In the genomic region with DNA sequence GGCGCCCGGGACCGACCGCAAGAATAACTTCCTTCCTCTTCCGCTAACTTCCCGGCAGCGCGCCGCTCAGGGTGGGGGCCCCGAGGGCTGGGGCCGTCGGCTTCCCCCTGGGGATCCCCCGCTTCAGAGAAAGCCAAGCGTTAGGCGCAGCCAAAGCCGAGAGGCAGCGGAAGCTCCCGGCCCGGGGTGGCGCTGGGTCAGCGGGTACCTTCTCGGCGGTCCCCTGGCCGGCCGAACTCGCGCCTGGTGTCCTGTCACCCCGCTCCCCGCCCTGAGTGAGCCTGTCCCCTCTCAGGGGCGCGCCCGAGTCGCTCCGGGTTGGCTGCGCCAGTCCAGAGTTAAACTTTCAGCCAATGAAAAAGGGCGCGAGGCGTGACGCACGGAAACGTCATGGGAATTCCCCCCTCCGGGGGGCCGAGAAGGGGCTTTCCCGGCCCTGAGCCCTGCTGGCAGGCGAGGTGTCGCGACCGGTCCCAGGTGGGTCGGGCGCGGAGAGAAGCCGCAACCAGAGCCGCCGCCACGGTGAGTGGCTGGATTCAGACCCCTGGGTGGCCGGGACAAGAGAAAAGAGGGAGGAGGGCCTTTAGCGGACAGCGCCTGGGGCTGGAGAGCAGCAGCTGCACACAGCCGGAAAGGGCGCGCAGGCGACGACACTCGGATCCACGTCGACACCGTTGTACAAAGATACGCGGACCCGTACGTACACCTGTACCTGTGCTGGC, we compare ENCODE assay signal across 9 cellular contexts. TPM values are rescaled to one million over a fixed set of nuclear protein-coding genes. Genes with fewer than 3 reads are reported as not detected.
DNase-seq lines count a peak whose midpoint lies in the region; ATAC-seq, FAIRE-seq and TF ChIP-seq lines count a peak whose summit lies in the region.
"Had no signal": no experiment of that assay in that cellular context is flagged by ENCODE, and none has a peak within 500 bp of the region (broad histone marks: within the 10 kb centered on the region; RNA-seq: fewer than 3 reads in every experiment).

No MANE protein-coding gene starts in this region.

- in situ Hi-C loops in HepG2 (cut with HindIII; ENCODE audit: extremely low pct_ligation_motif_present, low pct_unique_long_range_greater_than_20kb): no loop called here

- peak overlapping the region; percentile 90 for H3K4me3 Mint-ChIP-seq in activated CD4-positive, alpha-beta T cell treated with anti-CD3 and anti-CD28 coated beads, Interleukin-2, amount 10 ng/mL, durations not matched to agents 24 days and 14 days

- DNase-seq in AG04450 (ENCODE audit: low read depth, low spot score) (peak; percentile 82), NCI-H460 (ENCODE audit: extremely low read depth, low read depth) (peak; percentile 95), cortex of kidney (lab: John Stamatoyannopoulos, UW) (peak; percentile 94), HepG2 (ENCODE audit: low spot score) (peak; percentile 85)
- DNase-seq in activated CD4-positive, alpha-beta T cell treated with anti-CD3 and anti-CD28 coated beads, Interleukin-2, amount 10 ng/mL, durations not matched to agents 24 days and 14 days: peak; percentile 100
- DNase-seq in stimulated activated CD4-positive, alpha-beta T cell treated with anti-CD3 and anti-CD28 coated beads, Interleukin-2, amount 100 ng/mL, for 48 hours: peak; percentile 97 to 98

- H3K9me3 ChIP-seq in AG04450 (ENCODE audit: control insufficient read depth, insufficient read depth, low read length) (no peaks in the 10 kb centered on the region; the same call in 1 of the 2 replicates), HepG2 (ENCODE audit: low read length) (no peaks in the 10 kb centered on the region)

- POLR2A ChIA-PET in AG04450 (lab: Yijun Ruan, JAX): interaction anchor here (0.7 to 1.0 kb wide), 2 partner anchors 82 to 164 kb away, joined by 3 read pairs; no protein-coding TSS in a partner anchor
- POLR2A ChIA-PET in HepG2 (lab: Yijun Ruan, JAX): interaction anchor here (0.6 to 2.3 kb wide), 7 partner anchors 9 to 189 kb away, joined by 3 to 12 read pairs (median 5); a partner anchor contains a TSS

- peak overlapping the region; percentile 100 for H3K27ac Mint-ChIP-seq in activated CD4-positive, alpha-beta T cell treated with anti-CD3 and anti-CD28 coated beads, Interleukin-2, amount 10 ng/mL, durations not matched to agents 24 days and 14 days

- peaks cover 41% of the 10 kb centered on the region for H3K4me1 Mint-ChIP-seq in activated CD4-positive, alpha-beta T cell treated with anti-CD3 and anti-CD28 coated beads, Interleukin-2, amount 10 ng/mL, durations not matched to agents 24 days and 14 days

- CTCF ChIA-PET in AG04450 (lab: Charles Lee) (interaction anchor here (0.6 to 3.3 kb wide), 27 partner anchors 8 to 234 kb away, joined by 3 to 28 read pairs (median 5); a partner anchor contains a TSS), HepG2 (lab: Yijun Ruan, JAX; ENCODE audit: low intra/inter-chr PET ratio, low total read pairs) (interaction anchor here (0.5 to 1.9 kb wide), 5 partner anchors 9 to 123 kb away, joined by 3 to 11 read pairs (median 4); no protein-coding TSS in a partner anchor)

- H2AFZ ChIP-seq in HepG2 (ENCODE audit: low read length): no peak overlapping the region

- H3K27ac ChIP-seq in AG04450 (ENCODE audit: low read depth, low read length) (peak overlapping the region; percentile 99), HepG2 (ENCODE audit: extremely low read length, insufficient read depth, low read length) (peak overlapping the region; percentile 66)

- H3K9ac ChIP-seq in HepG2 (ENCODE audit: insufficient read depth, low read depth, low read length): peak overlapping the region; percentile 68

- peaks cover 3% of the 10 kb centered on the region for H3K79me2 ChIP-seq in HepG2 (ENCODE audit: insufficient read depth, low read length)

- peak; percentile 72 for FAIRE-seq in HepG2 (lab: Jason Lieb, UNC)
- FAIRE-seq: colon had no signal

- H3K36me3 ChIP-seq in HepG2 (replicated peaks in 1 of 2; ENCODE audit: control insufficient read depth in 1 of 2, insufficient read depth in 2 of 2, low read length in 2 of 2): no peaks in the 10 kb centered on the region

- H4K20me1 ChIP-seq in HepG2 (ENCODE audit: insufficient read depth, low read length): no peaks in the 10 kb centered on the region

- TF ChIP-seq RAD21 in HepG2 (CRISPR knock-in tag; IDR thresholded peaks at IDR 0.05): peak; percentile 93

- no peaks in the 10 kb centered on the region for H3K9me3 Mint-ChIP-seq in activated CD4-positive, alpha-beta T cell treated with anti-CD3 and anti-CD28 coated beads, Interleukin-2, amount 10 ng/mL, durations not matched to agents 24 days and 14 days

- peaks cover 44% of the 10 kb centered on the region for H3K4me1 ChIP-seq in HepG2 (ENCODE audit: insufficient read depth, low read length)

- ATAC-seq in GM18519 (IDR thresholded peaks at IDR 0.05; ENCODE audit: low FRiP score, unreplicated experiment): peak; percentile 70
- peak; percentile 81 for ATAC-seq in HG03045 (IDR thresholded peaks at IDR 0.05; ENCODE audit: unreplicated experiment)
- ATAC-seq in HepG2: peak; percentile 90

- H3K27me3 ChIP-seq in AG04450 (ENCODE audit: control insufficient read depth, insufficient read depth, low read length) (peaks cover 3% of the 10 kb centered on the region), HepG2 (ENCODE audit: control insufficient read depth in 1 of 2, insufficient read depth in 2 of 2, low read length in 2 of 2) (peaks cover 0 to 11% of the 10 kb centered on the region in 2 experiments; a peak in 2 of 5 replicates)

- H3K4me2 ChIP-seq in HepG2 (ENCODE audit: low read depth, low read length): peak overlapping the region; percentile 98

- H3K27me3 Mint-ChIP-seq in activated CD4-positive, alpha-beta T cell treated with anti-CD3 and anti-CD28 coated beads, Interleukin-2, amount 10 ng/mL, durations not matched to agents 24 days and 14 days: peaks cover 3% of the 10 kb centered on the region

- WGBS in HepG2 (ENCODE audit: low lambda C conversion rate): 0% methylated on average over 14 of the region's 71 CpGs

- H3K4me3 ChIP-seq in AG04450 (ENCODE audit: low read depth, low read length) (peak overlapping the region; percentile 82), HepG2 (replicated peaks in 1 of 3; ENCODE audit: insufficient read depth in 1 of 3, low read depth in 2 of 3, low read length in 3 of 3) (peak overlapping the region; percentile 69 to 82 (median 79))

- intact Hi-C loops in activated CD4-positive, alpha-beta T cell treated with anti-CD3 and anti-CD28 coated beads, Interleukin-2, amount 10 ng/mL, durations not matched to agents 24 days and 14 days (cut with micrococcal nuclease): loop anchor here (1.0 to 5.0 kb wide), 11 partner anchors 15 to 252 kb away; a partner anchor contains a TSS
- intact Hi-C loops in HepG2 (cut with micrococcal nuclease; ENCODE audit: unreplicated experiment): loop anchor here (1.0 to 2.0 kb wide), 2 partner anchors 27 to 85 kb away; a partner anchor contains a TSS

- H3K36me3 Mint-ChIP-seq in activated CD4-positive, alpha-beta T cell treated with anti-CD3 and anti-CD28 coated beads, Interleukin-2, amount 10 ng/mL, durations not matched to agents 24 days and 14 days (ENCODE audit: low read depth): peaks cover 41% of the 10 kb centered on the region

- TF ChIP-seq CTCF in AG04450 (IDR thresholded peaks at IDR 0.05; ENCODE audit: low read depth, low read length): no peak
- TF ChIP-seq CTCF in HepG2 (CRISPR knock-in tag; IDR thresholded peaks at IDR 0.05): peak; percentile 91

- TF ChIP-seq EP300 in HepG2 (IDR thresholded peaks at IDR 0.05; ENCODE audit: low read depth in 2 of 2, low read length in 2 of 2) (no peak), HepG2 (CRISPR knock-in tag; IDR thresholded peaks at IDR 0.05; ENCODE audit: borderline replicate concordance) (no peak)

- no TSS peak for BruUV-seq in HepG2 (replicated peaks; lab: Mats Ljungman, UMichigan)

- peak in 1 of 2 experiments; percentile 51; a peak in 2 of 4 replicates for TF ChIP-seq POLR2A in HepG2 (IDR thresholded peaks at IDR 0.05; ENCODE audit: insufficient read depth in 1 of 2, low read depth in 2 of 2, low read length in 2 of 2)

RNA-seq across cellular contexts. Expression of a gene that starts 1.3 kb away (rescaled TPM):
- polyA plus RNA-seq in AG04450 (2011; rRNA removed) (26.1 and 29.3 TPM in 2 replicates), HepG2 (2011; rRNA removed) (12.5 and 15.5 TPM in 2 replicates)
- polyA minus RNA-seq in AG04450 (2011; rRNA and poly(A)+ RNA removed): 15.4 and 19.8 TPM in 2 replicates
- 51.9 and 58.6 TPM in 2 replicates for total RNA-seq in NCI-H460 (2014; rRNA removed; shearing (Covaris generic))
- polyA plus RNA-seq in NCI-H460 (2014; cell fraction: nucleus; rRNA removed): 68.8 and 85.4 TPM in 2 replicates
- total RNA-seq in activated CD4-positive, alpha-beta T cell treated with anti-CD3 and anti-CD28 coated beads, Interleukin-2, amount 10 ng/mL, durations not matched to agents 24 days and 14 days: 300 and 311 TPM in 2 replicates
- total RNA-seq in HepG2 (2016; rRNA removed; fragmentation: Illumina TruSeq; extraction: Trizol): 7.7 and 8.2 TPM in 2 replicates
- 2.2 and 3.1 TPM in 2 replicates for total RNA-seq in HepG2 (2016; cell fraction: cytosol; rRNA removed; fragmentation: Illumina TruSeq; extraction: Trizol; ENCODE audit: low read depth)
- 6.6 and 8.7 TPM in 2 replicates for total RNA-seq in HepG2 (2016; cell fraction: insoluble cytoplasmic fraction; rRNA removed; fragmentation: Illumina TruSeq; extraction: Trizol)
- 4.0 and 5.5 TPM in 2 replicates for total RNA-seq in HepG2 (2016; cell fraction: membrane; rRNA removed; fragmentation: Illumina TruSeq; extraction: Trizol)
- 7.7 and 7.8 TPM in 2 replicates for total RNA-seq in HepG2 (2016; cell fraction: nucleus; rRNA removed; fragmentation: Illumina TruSeq; extraction: Trizol)
- 8.4 and 11.7 TPM in 2 replicates for polyA plus RNA-seq in HepG2 (2011; cell fraction: cytosol; rRNA removed)
- polyA plus RNA-seq in HepG2 (2011; cell fraction: nucleus; rRNA removed): 56.1 and 62.0 TPM in 2 replicates
- polyA plus RNA-seq in HepG2 (2012): 8.9 and 9.6 TPM in 2 replicates
- polyA plus RNA-seq in HepG2 (2016; cell fraction: cytosol; fragmentation: Illumina TruSeq; extraction: Trizol; ENCODE audit: low read depth): 1.4 and 1.6 TPM in 2 replicates
- polyA plus RNA-seq in HepG2 (2016; cell fraction: insoluble cytoplasmic fraction; fragmentation: Illumina TruSeq; extraction: Trizol; ENCODE audit: low read depth): 6.6 and 9.1 TPM in 2 replicates
- 2.4 and 2.8 TPM in 2 replicates for polyA plus RNA-seq in HepG2 (2016; cell fraction: membrane; fragmentation: Illumina TruSeq; extraction: Trizol; ENCODE audit: low read depth)
- 20.9 and 25.8 TPM in 2 replicates for polyA plus RNA-seq in HepG2 (2016; cell fraction: nucleus; fragmentation: Illumina TruSeq; extraction: Trizol; ENCODE audit: insufficient read depth, low read depth)
- polyA minus RNA-seq in HepG2 (2011; rRNA and poly(A)+ RNA removed; ENCODE audit: low replicate concordance): 14.9 and 16.9 TPM in 2 replicates
- 10.5 and 12.6 TPM in 2 replicates for polyA minus RNA-seq in HepG2 (2011; cell fraction: cytosol; rRNA and poly(A)+ RNA removed)
- 9.5 and 12.2 TPM in 2 replicates for polyA minus RNA-seq in HepG2 (2011; cell fraction: nucleus; rRNA and poly(A)+ RNA removed)

RNA-seq across cellular contexts. Expression of a gene that starts 24.3 kb away (rescaled TPM):
- 5.5 and 8.2 TPM in 2 replicates for polyA plus RNA-seq in AG04450 (2011; rRNA removed)
- polyA minus RNA-seq in AG04450 (2011; rRNA and poly(A)+ RNA removed): 5.6 and 8.5 TPM in 2 replicates
- 0.29 and 0.32 TPM in 2 replicates for total RNA-seq in NCI-H460 (2014; rRNA removed; shearing (Covaris generic))
- polyA plus RNA-seq in NCI-H460 (2014; cell fraction: nucleus; rRNA removed): 1.4 and 1.7 TPM in 2 replicates
- total RNA-seq in activated CD4-positive, alpha-beta T cell treated with anti-CD3 and anti-CD28 coated beads, Interleukin-2, amount 10 ng/mL, durations not matched to agents 24 days and 14 days: 10.4 and 12.1 TPM in 2 replicates
- total RNA-seq in HepG2 (2016; rRNA removed; fragmentation: Illumina TruSeq; extraction: Trizol): 0.11 and 0.35 TPM in 2 replicates
- total RNA-seq in HepG2 (2016; cell fraction: cytosol; rRNA removed; fragmentation: Illumina TruSeq; extraction: Trizol; ENCODE audit: low read depth): 0.18 TPM in 1 of 2 replicates, not detected in the other
- total RNA-seq in HepG2 (2016; cell fraction: insoluble cytoplasmic fraction; rRNA removed; fragmentation: Illumina TruSeq; extraction: Trizol): 0.21 and 0.65 TPM in 2 replicates
- 0.34 and 0.62 TPM in 2 replicates for total RNA-seq in HepG2 (2016; cell fraction: membrane; rRNA removed; fragmentation: Illumina TruSeq; extraction: Trizol)
- 0.34 and 0.75 TPM in 2 replicates for total RNA-seq in HepG2 (2016; cell fraction: nucleus; rRNA removed; fragmentation: Illumina TruSeq; extraction: Trizol)
- polyA plus RNA-seq in HepG2 (2011; rRNA removed): 0.58 and 0.59 TPM in 2 replicates
- polyA plus RNA-seq in HepG2 (2011; cell fraction: cytosol; rRNA removed): 0.10 and 0.36 TPM in 2 replicates
- 3.4 and 4.7 TPM in 2 replicates for polyA plus RNA-seq in HepG2 (2011; cell fraction: nucleus; rRNA removed)
- 1.1 and 1.5 TPM in 2 replicates for polyA plus RNA-seq in HepG2 (2012)
- 0.15 and 0.31 TPM in 2 replicates for polyA plus RNA-seq in HepG2 (2016; cell fraction: cytosol; fragmentation: Illumina TruSeq; extraction: Trizol; ENCODE audit: low read depth)
- polyA plus RNA-seq in HepG2 (2016; cell fraction: insoluble cytoplasmic fraction; fragmentation: Illumina TruSeq; extraction: Trizol; ENCODE audit: low read depth): 0.29 and 0.33 TPM in 2 replicates
- polyA plus RNA-seq in HepG2 (2016; cell fraction: membrane; fragmentation: Illumina TruSeq; extraction: Trizol; ENCODE audit: low read depth): 0.44 and 0.48 TPM in 2 replicates
- 0.94 and 0.97 TPM in 2 replicates for polyA plus RNA-seq in HepG2 (2016; cell fraction: nucleus; fragmentation: Illumina TruSeq; extraction: Trizol; ENCODE audit: insufficient read depth, low read depth)
- polyA minus RNA-seq in HepG2 (2011; rRNA and poly(A)+ RNA removed; ENCODE audit: low replicate concordance): 0.47 and 0.96 TPM in 2 replicates
- 0.44 TPM in 1 of 2 replicates, not detected in the other for polyA minus RNA-seq in HepG2 (2011; cell fraction: cytosol; rRNA and poly(A)+ RNA removed)
- polyA minus RNA-seq in HepG2 (2011; cell fraction: nucleus; rRNA and poly(A)+ RNA removed): 0.87 and 1.2 TPM in 2 replicates

RNA-seq across cellular contexts. Expression of a gene that starts 26.4 kb away (rescaled TPM):
- polyA plus RNA-seq in AG04450 (2011; rRNA removed): 2.7 and 4.3 TPM in 2 replicates
- polyA minus RNA-seq in AG04450 (2011; rRNA and poly(A)+ RNA removed): 0.74 and 1.5 TPM in 2 replicates
- 13.7 and 18.1 TPM in 2 replicates for total RNA-seq in NCI-H460 (2014; rRNA removed; shearing (Covaris generic))
- polyA plus RNA-seq in NCI-H460 (2014; cell fraction: nucleus; rRNA removed): 31.3 and 38.5 TPM in 2 replicates
- 14.0 and 16.4 TPM in 2 replicates for total RNA-seq in activated CD4-positive, alpha-beta T cell treated with anti-CD3 and anti-CD28 coated beads, Interleukin-2, amount 10 ng/mL, durations not matched to agents 24 days and 14 days
- 8.3 and 8.6 TPM in 2 replicates for total RNA-seq in HepG2 (2016; rRNA removed; fragmentation: Illumina TruSeq; extraction: Trizol)
- 3.2 and 3.3 TPM in 2 replicates for total RNA-seq in HepG2 (2016; cell fraction: cytosol; rRNA removed; fragmentation: Illumina TruSeq; extraction: Trizol; ENCODE audit: low read depth)
- total RNA-seq in HepG2 (2016; cell fraction: insoluble cytoplasmic fraction; rRNA removed; fragmentation: Illumina TruSeq; extraction: Trizol): 7.7 and 8.0 TPM in 2 replicates
- total RNA-seq in HepG2 (2016; cell fraction: membrane; rRNA removed; fragmentation: Illumina TruSeq; extraction: Trizol): 5.6 and 6.1 TPM in 2 replicates
- 3.3 and 3.6 TPM in 2 replicates for total RNA-seq in HepG2 (2016; cell fraction: nucleus; rRNA removed; fragmentation: Illumina TruSeq; extraction: Trizol)
- polyA plus RNA-seq in HepG2 (2011; rRNA removed): 4.3 and 6.4 TPM in 2 replicates
- polyA plus RNA-seq in HepG2 (2011; cell fraction: cytosol; rRNA removed): 6.2 and 12.2 TPM in 2 replicates
- polyA plus RNA-seq in HepG2 (2011; cell fraction: nucleus; rRNA removed): 30.9 and 35.5 TPM in 2 replicates
- polyA plus RNA-seq in HepG2 (2012): 4.1 and 4.3 TPM in 2 replicates
- polyA plus RNA-seq in HepG2 (2016; cell fraction: cytosol; fragmentation: Illumina TruSeq; extraction: Trizol; ENCODE audit: low read depth): 2.7 and 3.5 TPM in 2 replicates
- polyA plus RNA-seq in HepG2 (2016; cell fraction: insoluble cytoplasmic fraction; fragmentation: Illumina TruSeq; extraction: Trizol; ENCODE audit: low read depth): 6.9 and 8.6 TPM in 2 replicates
- 4.3 and 4.4 TPM in 2 replicates for polyA plus RNA-seq in HepG2 (2016; cell fraction: membrane; fragmentation: Illumina TruSeq; extraction: Trizol; ENCODE audit: low read depth)
- 9.7 TPM in 2 replicates for polyA plus RNA-seq in HepG2 (2016; cell fraction: nucleus; fragmentation: Illumina TruSeq; extraction: Trizol; ENCODE audit: insufficient read depth, low read depth)
- polyA minus RNA-seq in HepG2 (2011; rRNA and poly(A)+ RNA removed; ENCODE audit: low replicate concordance): 3.8 and 4.9 TPM in 2 replicates
- polyA minus RNA-seq in HepG2 (2011; cell fraction: cytosol; rRNA and poly(A)+ RNA removed): 2.8 and 4.0 TPM in 2 replicates
- polyA minus RNA-seq in HepG2 (2011; cell fraction: nucleus; rRNA and poly(A)+ RNA removed): 3.0 and 3.4 TPM in 2 replicates

RNA-seq across cellular contexts. Expression of a gene that starts 38.1 kb away (rescaled TPM):
- polyA plus RNA-seq in AG04450 (2011; rRNA removed) (61.1 and 68.6 TPM in 2 replicates), HepG2 (2011; rRNA removed) (18.4 and 19.3 TPM in 2 replicates)
- polyA minus RNA-seq in AG04450 (2011; rRNA and poly(A)+ RNA removed): 33.3 and 43.0 TPM in 2 replicates
- total RNA-seq in NCI-H460 (2014; rRNA removed; shearing (Covaris generic)): 51.7 and 55.3 TPM in 2 replicates
- polyA plus RNA-seq in NCI-H460 (2014; cell fraction: nucleus; rRNA removed): 82.1 and 118 TPM in 2 replicates
- 64.2 and 67.6 TPM in 2 replicates for total RNA-seq in activated CD4-positive, alpha-beta T cell treated with anti-CD3 and anti-CD28 coated beads, Interleukin-2, amount 10 ng/mL, durations not matched to agents 24 days and 14 days
- total RNA-seq in HepG2 (2016; rRNA removed; fragmentation: Illumina TruSeq; extraction: Trizol): 13.0 and 13.1 TPM in 2 replicates
- 4.3 and 6.6 TPM in 2 replicates for total RNA-seq in HepG2 (2016; cell fraction: cytosol; rRNA removed; fragmentation: Illumina TruSeq; extraction: Trizol; ENCODE audit: low read depth)
- 11.4 and 14.7 TPM in 2 replicates for total RNA-seq in HepG2 (2016; cell fraction: insoluble cytoplasmic fraction; rRNA removed; fragmentation: Illumina TruSeq; extraction: Trizol)
- 8.6 and 10.3 TPM in 2 replicates for total RNA-seq in HepG2 (2016; cell fraction: membrane; rRNA removed; fragmentation: Illumina TruSeq; extraction: Trizol)
- 7.0 and 9.7 TPM in 2 replicates for total RNA-seq in HepG2 (2016; cell fraction: nucleus; rRNA removed; fragmentation: Illumina TruSeq; extraction: Trizol)
- 31.2 and 40.8 TPM in 2 replicates for polyA plus RNA-seq in HepG2 (2011; cell fraction: cytosol; rRNA removed)
- 47.1 and 47.2 TPM in 2 replicates for polyA plus RNA-seq in HepG2 (2011; cell fraction: nucleus; rRNA removed)
- 17.2 and 18.2 TPM in 2 replicates for polyA plus RNA-seq in HepG2 (2012)
- 8.4 and 10.7 TPM in 2 replicates for polyA plus RNA-seq in HepG2 (2016; cell fraction: cytosol; fragmentation: Illumina TruSeq; extraction: Trizol; ENCODE audit: low read depth)
- 13.0 and 17.2 TPM in 2 replicates for polyA plus RNA-seq in HepG2 (2016; cell fraction: insoluble cytoplasmic fraction; fragmentation: Illumina TruSeq; extraction: Trizol; ENCODE audit: low read depth)
- polyA plus RNA-seq in HepG2 (2016; cell fraction: membrane; fragmentation: Illumina TruSeq; extraction: Trizol; ENCODE audit: low read depth): 10.6 and 12.1 TPM in 2 replicates
- polyA plus RNA-seq in HepG2 (2016; cell fraction: nucleus; fragmentation: Illumina TruSeq; extraction: Trizol; ENCODE audit: insufficient read depth, low read depth): 20.9 and 24.8 TPM in 2 replicates
- polyA minus RNA-seq in HepG2 (2011; rRNA and poly(A)+ RNA removed; ENCODE audit: low replicate concordance): 14.5 and 32.9 TPM in 2 replicates
- 6.2 and 7.1 TPM in 2 replicates for polyA minus RNA-seq in HepG2 (2011; cell fraction: cytosol; rRNA and poly(A)+ RNA removed)
- 8.6 and 9.1 TPM in 2 replicates for polyA minus RNA-seq in HepG2 (2011; cell fraction: nucleus; rRNA and poly(A)+ RNA removed)

RNA-seq across cellular contexts. Expression of a gene that starts 57.1 kb away (rescaled TPM):
- polyA plus RNA-seq in AG04450 (2011; rRNA removed): 0.06 TPM in 1 of 2 replicates, not detected in the other
- not detected in 2 replicates for polyA minus RNA-seq in AG04450 (2011; rRNA and poly(A)+ RNA removed)
- total RNA-seq in NCI-H460 (2014; rRNA removed; shearing (Covaris generic)): 0.37 and 0.55 TPM in 2 replicates
- 0.11 and 0.60 TPM in 2 replicates for polyA plus RNA-seq in NCI-H460 (2014; cell fraction: nucleus; rRNA removed)
- 0.33 and 0.52 TPM in 2 replicates for total RNA-seq in activated CD4-positive, alpha-beta T cell treated with anti-CD3 and anti-CD28 coated beads, Interleukin-2, amount 10 ng/mL, durations not matched to agents 24 days and 14 days
- total RNA-seq in HepG2 (2016; rRNA removed; fragmentation: Illumina TruSeq; extraction: Trizol): 0.07 TPM in 1 of 2 replicates, not detected in the other
- 0.40 TPM in 1 of 2 replicates, not detected in the other for total RNA-seq in HepG2 (2016; cell fraction: cytosol; rRNA removed; fragmentation: Illumina TruSeq; extraction: Trizol; ENCODE audit: low read depth)
- total RNA-seq in HepG2 (2016; cell fraction: insoluble cytoplasmic fraction; rRNA removed; fragmentation: Illumina TruSeq; extraction: Trizol): not detected in 2 replicates
- total RNA-seq in HepG2 (2016; cell fraction: membrane; rRNA removed; fragmentation: Illumina TruSeq; extraction: Trizol): 0.28 TPM in 1 of 2 replicates, not detected in the other
- total RNA-seq in HepG2 (2016; cell fraction: nucleus; rRNA removed; fragmentation: Illumina TruSeq; extraction: Trizol): not detected in 2 replicates
- polyA plus RNA-seq in HepG2 (2011; rRNA removed): 0.05 TPM in 2 replicates
- polyA plus RNA-seq in HepG2 (2011; cell fraction: cytosol; rRNA removed): 0.12 and 0.17 TPM in 2 replicates
- 0.19 TPM in 1 of 2 replicates, not detected in the other for polyA plus RNA-seq in HepG2 (2011; cell fraction: nucleus; rRNA removed)
- 1.3 TPM in 2 replicates for polyA plus RNA-seq in HepG2 (2012)
- polyA plus RNA-seq in HepG2 (2016; cell fraction: cytosol; fragmentation: Illumina TruSeq; extraction: Trizol; ENCODE audit: low read depth): 0.15 and 0.16 TPM in 2 replicates
- 0.26 TPM in 1 of 2 replicates, not detected in the other for polyA plus RNA-seq in HepG2 (2016; cell fraction: insoluble cytoplasmic fraction; fragmentation: Illumina TruSeq; extraction: Trizol; ENCODE audit: low read depth)
- 0.19 TPM in 1 of 2 replicates, not detected in the other for polyA plus RNA-seq in HepG2 (2016; cell fraction: membrane; fragmentation: Illumina TruSeq; extraction: Trizol; ENCODE audit: low read depth)
- not detected in 2 replicates for polyA plus RNA-seq in HepG2 (2016; cell fraction: nucleus; fragmentation: Illumina TruSeq; extraction: Trizol; ENCODE audit: insufficient read depth, low read depth)
- 0.32 and 1.9 TPM in 2 replicates for polyA minus RNA-seq in HepG2 (2011; rRNA and poly(A)+ RNA removed; ENCODE audit: low replicate concordance)
- not detected in 2 replicates for polyA minus RNA-seq in HepG2 (2011; cell fraction: cytosol; rRNA and poly(A)+ RNA removed)
- polyA minus RNA-seq in HepG2 (2011; cell fraction: nucleus; rRNA and poly(A)+ RNA removed): 0.39 TPM in 1 of 2 replicates, not detected in the other

Comparison
In these comparisons a context has a peak if more than half of its experiments do, and no peak if none do; other contexts are left out.
1. Peak in every context shown above with its lines: DNase-seq, ATAC-seq, H3K4me3 ChIP-seq and H3K27ac ChIP-seq.